8 cellular contexts compared by ENCODE assay signal in the genomic region with DNA sequence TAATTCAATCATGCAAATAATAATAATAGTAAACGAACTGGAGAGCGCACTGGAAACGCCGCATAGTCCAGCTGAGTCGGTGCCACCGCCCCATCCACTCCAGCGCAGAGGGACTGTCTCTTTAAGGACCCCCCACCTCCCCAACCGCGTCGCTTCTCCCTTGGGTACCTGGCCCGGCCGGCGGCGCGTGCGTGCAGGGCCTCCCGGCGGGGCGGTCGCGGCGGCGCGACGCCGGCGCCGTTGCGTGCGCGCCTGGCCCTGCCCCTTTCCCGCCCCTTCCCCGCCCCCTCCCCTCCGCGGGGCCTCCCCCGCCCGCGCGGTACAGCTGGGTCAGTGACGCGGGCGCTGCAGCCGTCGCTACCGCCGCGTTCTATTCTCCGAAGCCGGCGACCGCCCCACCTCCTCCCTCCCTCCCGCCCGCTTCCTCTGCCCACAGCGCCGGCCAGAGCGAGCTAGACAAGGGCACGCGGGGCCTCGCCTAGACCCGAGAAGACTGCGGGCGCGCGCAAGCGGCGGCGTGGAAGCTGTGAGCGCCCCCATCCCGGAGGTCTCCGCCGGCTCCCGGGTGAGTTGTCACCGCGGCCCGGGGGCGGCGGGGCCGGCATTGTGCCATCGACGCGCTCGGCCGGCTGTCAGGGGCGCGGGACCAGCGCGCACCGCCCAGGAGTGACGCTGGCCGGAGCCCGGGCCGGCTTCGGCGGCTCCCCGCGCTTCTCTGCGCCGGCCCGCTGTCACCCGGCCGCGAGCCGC. TPM values are rescaled to one million over a fixed set of nuclear protein-coding genes. Genes with fewer than 3 reads are reported as not detected.
DNase-seq lines count a peak whose midpoint lies in the region; ATAC-seq, FAIRE-seq and TF ChIP-seq lines count a peak whose summit lies in the region.

A gene with protein sequence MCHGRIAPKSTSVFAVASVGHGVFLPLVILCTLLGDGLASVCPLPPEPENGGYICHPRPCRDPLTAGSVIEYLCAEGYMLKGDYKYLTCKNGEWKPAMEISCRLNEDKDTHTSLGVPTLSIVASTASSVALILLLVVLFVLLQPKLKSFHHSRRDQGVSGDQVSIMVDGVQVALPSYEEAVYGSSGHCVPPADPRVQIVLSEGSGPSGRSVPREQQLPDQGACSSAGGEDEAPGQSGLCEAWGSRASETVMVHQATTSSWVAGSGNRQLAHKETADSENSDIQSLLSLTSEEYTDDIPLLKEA (plus strand): TSS at position 333 of the 750 bp plus-strand sequence. CDS start 46,997 bp downstream, outside the sequence.

- H3K9me3 ChIP-seq in left ventricle myocardium inferior (replicated peaks) = no peaks in the 10 kb centered on the region
- no peaks in the 10 kb centered on the region for H3K9me3 ChIP-seq in psoas muscle

- peak; percentile 39; the same call in 1 of the 2 replicates for TF ChIP-seq POLR2A in GM12891 (IDR thresholded peaks at IDR 0.05; ENCODE audit: low read depth, low read length)

- DNase-seq in GM12891 (ENCODE audit: insufficient read length, low spot score) (peak; percentile 76), NCI-H1694 treated with DMSO at 0.1 percent for 48 hours (lab: John Stamatoyannopoulos, UW) (peak; percentile 84), T-helper 2 cell (peak; percentile 81 to 96 (median 82)), amygdala (lab: John Stamatoyannopoulos, UW) (peak; percentile 43 to 96 (median 90)), left ventricle myocardium inferior (peak; percentile 93), psoas muscle (peak; percentile 92 to 95)

- peak; percentile 88 for FAIRE-seq in GM12891 (lab: Jason Lieb, UNC)

- intact Hi-C loops in left ventricle myocardium inferior (cut with micrococcal nuclease) (no loop called here), psoas muscle (cut with DNase I) (loop anchor here in 1 of 2 donors (5.0 kb wide), 2 partner anchors 36 to 101 kb away; no protein-coding TSS in a partner anchor)

- H3K27ac ChIP-seq in left ventricle myocardium inferior (replicated peaks) (peak within 1 kb of the TSS; percentile 99), psoas muscle (peak within 1 kb of the TSS; percentile 97), urinary bladder (ENCODE audit: low read depth) (peak within 1 kb of the TSS; percentile 94)

- 0% methylated on average over 39 to 103 of the region's 103 CpGs for WGBS in psoas muscle, 3 donors
- WGBS in urinary bladder = under 1% methylated on average over 103 of the region's 103 CpGs

- H3K4me3 ChIP-seq in left ventricle myocardium inferior (peak within 1 kb of the TSS; percentile 86), psoas muscle (peak within 1 kb of the TSS; percentile 83), urinary bladder (ENCODE audit: low read depth, low read length) (peak within 1 kb of the TSS; percentile 95)

- peak; percentile 55 for ATAC-seq in HG02852 (IDR thresholded peaks at IDR 0.05; ENCODE audit: unreplicated experiment)
- ATAC-seq in psoas muscle = peak; percentile 87 to 92 (median 91)

- peaks cover 63% of the 10 kb centered on the region for H3K4me1 ChIP-seq in left ventricle myocardium inferior
- peaks cover 45% of the 10 kb centered on the region for H3K4me1 ChIP-seq in psoas muscle
- H3K4me1 ChIP-seq in urinary bladder (ENCODE audit: insufficient read depth) = no peaks in the 10 kb centered on the region

- TF ChIP-seq CTCF in left ventricle myocardium inferior (IDR thresholded peaks at IDR 0.05; ENCODE audit: borderline replicate concordance) = no peak
- no peak for TF ChIP-seq CTCF in psoas muscle (IDR thresholded peaks at IDR 0.05)

- no peaks in the 10 kb centered on the region for H3K36me3 ChIP-seq in left ventricle myocardium inferior
- H3K36me3 ChIP-seq in psoas muscle (ENCODE audit: insufficient read depth in 1 of 2, low read depth in 1 of 2) = peaks cover 0 to 2% of the 10 kb centered on the region in 2 donors
- no peaks in the 10 kb centered on the region for H3K36me3 ChIP-seq in urinary bladder (ENCODE audit: insufficient read depth)

- H3K27me3 ChIP-seq in left ventricle myocardium inferior (ENCODE audit: low read depth) = no peaks in the 10 kb centered on the region
- no peaks in the 10 kb centered on the region for H3K27me3 ChIP-seq in psoas muscle (ENCODE audit: insufficient read depth in 3 of 3, low read length in 2 of 3)

TF ChIP-seq in GM12891, 5 proteins besides CTCF, POLR2A, EP300 and RAD21:
- TF ChIP-seq SPI1 (IDR thresholded peaks at IDR 0.05; ENCODE audit: low read depth, low read length) (no peak), POU2F2 (IDR thresholded peaks at IDR 0.05; ENCODE audit: low read depth, low read length) (no peak), TAF1 (IDR thresholded peaks at IDR 0.05; ENCODE audit: low read depth, low read length) (no peak), PAX5 (IDR thresholded peaks at IDR 0.05; ENCODE audit: insufficient read depth, low read length, severe bottlenecking) (no peak), POLR2AphosphoS5 (IDR thresholded peaks at IDR 0.05; ENCODE audit: low read depth, low read length) (no peak)
TF ChIP-seq in GM12891: peak in this region for 0.

RNA-seq across cellular contexts. Expression of the gene that starts here (rescaled TPM):
- polyA plus RNA-seq in GM12891 (2012; ENCODE audit: low read depth, missing spikeins) = 24.1 TPM
- total RNA-seq in left ventricle myocardium inferior (23.9 TPM), psoas muscle (10 to 100 TPM; 14.9 to 23.4 (median 22.4) TPM), urinary bladder (12.5 TPM)
- polyA plus RNA-seq in psoas muscle (10 to 100 TPM in 2 of 3 donors, 1 to 10 TPM in 1; 6.9 to 13.3 (median 11.7) TPM), urinary bladder (20.0 TPM)

Comparison
In these comparisons a context has a peak if more than half of its experiments do, and no peak if none do; other contexts are left out.
1. Peak in every context shown above with its lines: DNase-seq, ATAC-seq, H3K4me3 ChIP-seq and H3K27ac ChIP-seq.